ENCODE assay signal across 16 cellular contexts in the genomic region with DNA sequence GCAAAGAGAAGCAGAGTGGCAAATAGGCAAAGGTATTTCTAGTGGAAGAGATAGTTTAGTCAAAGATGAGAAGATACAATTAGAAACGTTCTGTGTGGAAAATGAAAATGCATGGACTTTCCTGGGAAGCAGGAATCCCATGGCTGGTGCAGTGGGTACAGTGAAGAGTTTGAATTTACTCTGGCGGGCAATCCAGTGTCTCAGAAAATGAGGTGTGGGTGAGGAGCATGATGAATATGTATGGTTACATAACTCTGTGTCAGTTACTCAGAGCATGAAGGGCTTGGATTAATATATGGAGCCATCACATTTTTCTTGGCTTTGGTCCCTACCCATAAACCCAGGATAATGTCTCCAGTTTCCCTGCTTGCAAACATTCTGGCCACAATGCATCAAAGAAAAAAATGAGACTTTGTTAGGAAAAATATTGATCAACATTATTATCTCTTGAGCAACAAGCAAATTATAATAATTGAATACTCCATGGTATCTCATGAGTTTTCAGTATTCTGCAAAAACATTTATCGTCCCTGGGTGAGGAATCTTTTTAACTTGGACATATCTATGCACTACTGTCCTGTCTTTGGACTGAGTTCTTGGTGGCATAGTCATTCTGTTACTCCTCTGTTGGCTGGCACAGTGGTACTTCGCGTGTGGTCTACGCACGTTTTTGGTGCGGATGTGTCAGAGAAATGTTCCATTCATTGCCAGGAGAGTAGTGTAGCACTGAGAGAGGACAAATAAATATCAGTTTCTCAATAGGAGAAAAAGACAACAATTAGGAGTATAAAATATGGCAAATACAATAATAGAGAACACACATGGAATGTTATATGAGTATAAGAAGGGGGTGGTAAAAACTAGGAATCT.
"Had no signal": no experiment of that assay in that cellular context is flagged by ENCODE, and none has a peak within 500 bp of the region (broad histone marks: within the 10 kb centered on the region; RNA-seq: fewer than 3 reads in every experiment).

No MANE protein-coding gene starts in this region.

- H3K27me3 ChIP-seq: cardiac muscle cell, left lung, right atrium auricular region had no signal

- H3K4me1 Mint-ChIP-seq: activated CD8-positive, alpha-beta memory T cell treated with anti-CD3 and anti-CD28 coated beads, Interleukin-2, amount 10 ng/mL, durations not matched to agents 7 days and 5 days; activated naive CD4-positive, alpha-beta T cell treated with anti-CD3 and anti-CD28 coated beads, Interleukin-2, amount 10 ng/mL, durations not matched to agents 7 days and 5 days; naive thymus-derived CD8-positive, alpha-beta T cell had no signal

- H3K36me3 ChIP-seq: cardiac muscle cell, left lung, right atrium auricular region had no signal

- H3K36me3 Mint-ChIP-seq: activated naive CD4-positive, alpha-beta T cell treated with anti-CD3 and anti-CD28 coated beads, Interleukin-2, amount 10 ng/mL, durations not matched to agents 7 days and 5 days; type B pancreatic cell had no signal

- H3K4me3 ChIP-seq: cardiac muscle cell, left lung, right atrium auricular region, smooth muscle cell had no signal

- H3K9me3 ChIP-seq: right atrium auricular region had no signal

- H3K27ac ChIP-seq: cardiac muscle cell, left lung, right atrium auricular region had no signal

- H3K4me3 Mint-ChIP-seq: activated CD8-positive, alpha-beta memory T cell treated with anti-CD3 and anti-CD28 coated beads, Interleukin-2, amount 10 ng/mL, durations not matched to agents 7 days and 5 days; activated naive CD4-positive, alpha-beta T cell treated with anti-CD3 and anti-CD28 coated beads, Interleukin-2, amount 10 ng/mL, durations not matched to agents 7 days and 5 days; naive thymus-derived CD8-positive, alpha-beta T cell; stimulated activated naive CD8-positive, alpha-beta T cell treated with anti-CD3 and anti-CD28 coated beads, Interleukin-15, Interleukin-2, amounts not matched to agents 100 ng/mL and 50 ng/mL, for 24 hours; T-helper 2 cell treated with Interferon-gamma antibody and Interleukin-4, amounts not matched to agents 5 μg/mL and 100 μg/mL, for 36 hours; type B pancreatic cell had no signal

- H3K9me3 Mint-ChIP-seq: activated naive CD4-positive, alpha-beta T cell treated with anti-CD3 and anti-CD28 coated beads, Interleukin-2, amount 10 ng/mL, durations not matched to agents 7 days and 5 days; stimulated activated naive CD8-positive, alpha-beta T cell treated with anti-CD3 and anti-CD28 coated beads, Interleukin-15, Interleukin-2, amounts not matched to agents 100 ng/mL and 50 ng/mL, for 24 hours had no signal

- H3K4me1 ChIP-seq: left lung, right atrium auricular region had no signal

- H3K27me3 Mint-ChIP-seq: activated CD8-positive, alpha-beta memory T cell treated with anti-CD3 and anti-CD28 coated beads, Interleukin-2, amount 10 ng/mL, durations not matched to agents 7 days and 5 days; naive thymus-derived CD8-positive, alpha-beta T cell; stimulated activated naive CD8-positive, alpha-beta T cell treated with anti-CD3 and anti-CD28 coated beads, Interleukin-15, Interleukin-2, amounts not matched to agents 100 ng/mL and 50 ng/mL, for 24 hours; type B pancreatic cell had no signal

- H3K27ac Mint-ChIP-seq: activated CD8-positive, alpha-beta memory T cell treated with anti-CD3 and anti-CD28 coated beads, Interleukin-2, amount 10 ng/mL, durations not matched to agents 7 days and 5 days; activated naive CD4-positive, alpha-beta T cell treated with anti-CD3 and anti-CD28 coated beads, Interleukin-2, amount 10 ng/mL, durations not matched to agents 7 days and 5 days; stimulated activated naive CD8-positive, alpha-beta T cell treated with anti-CD3 and anti-CD28 coated beads, Interleukin-15, Interleukin-2, amounts not matched to agents 100 ng/mL and 50 ng/mL, for 24 hours; T-helper 2 cell treated with Interferon-gamma antibody and Interleukin-4, amounts not matched to agents 5 μg/mL and 100 μg/mL, for 36 hours; type B pancreatic cell had no signal

- DNase-seq: activated CD8-positive, alpha-beta memory T cell treated with anti-CD3 and anti-CD28 coated beads, Interleukin-2, amount 10 ng/mL, durations not matched to agents 7 days and 5 days; activated naive CD4-positive, alpha-beta T cell treated with anti-CD3 and anti-CD28 coated beads, Interleukin-2, amount 10 ng/mL, durations not matched to agents 7 days and 5 days; activated T-cell treated with anti-CD3 and anti-CD28 coated beads, Interleukin-2, amount 50 U/mL, for 1 hour; foreskin fibroblast; hippocampal formation; kidney; left lung; mammary epithelial cell; naive thymus-derived CD8-positive, alpha-beta T cell; SW 1271 had no signal
